In genomic region chr1:150429805-150430204, GRCh38 we compare ENCODE assay signal across 8 cellular contexts. TPM values are rescaled to one million over a fixed set of nuclear protein-coding genes. Genes with fewer than 3 reads are reported as not detected.
DNase-seq lines count a peak whose midpoint lies in the region; ATAC-seq, FAIRE-seq and TF ChIP-seq lines count a peak whose summit lies in the region.
"Had no signal": no experiment of that assay in that cellular context is flagged by ENCODE, and none has a peak within 500 bp of the region (broad histone marks: within the 10 kb centered on the region; RNA-seq: fewer than 3 reads in every experiment).

No MANE protein-coding gene starts in this region.

- H3K9ac ChIP-seq in Karpas-422 (ENCODE audit: low read length), result no peak overlapping the region
- H3K9ac ChIP-seq in GM12878 (ENCODE audit: control insufficient read depth, insufficient read depth, low read length), result no peak overlapping the region

- H3K9me3 ChIP-seq in Karpas-422 (ENCODE audit: low read length) (no peaks in the 10 kb centered on the region), GM12878 (replicated peaks; ENCODE audit: control insufficient read depth, insufficient read depth, low read length) (no peaks in the 10 kb centered on the region)
- no peaks in the 10 kb centered on the region for H3K9me3 ChIP-seq in naive thymus-derived CD4-positive, alpha-beta T cell (ENCODE audit: control insufficient read depth in 2 of 3, low read length in 3 of 3)

- DNase-seq in ELR (ENCODE audit: low read depth) (peak; percentile 29), Karpas-422 (peak; percentile 63), GM12878 (ENCODE audit: low read depth, low spot score) (no peak), NCI-H1930 (lab: John Stamatoyannopoulos, UW) (no peak), omental fat pad (ENCODE audit: low spot score) (no peak)
- peak in 6 of 9 donors; percentile 3 to 35 (median 14) for DNase-seq in naive thymus-derived CD4-positive, alpha-beta T cell
- DNase-seq: midbrain had no signal

- H3K27me3 ChIP-seq in Karpas-422 (ENCODE audit: low read length) (no peaks in the 10 kb centered on the region), GM12878 (replicated peaks in 1 of 2; ENCODE audit: control insufficient read depth in 2 of 2, insufficient read depth in 2 of 2, low read length in 1 of 2) (no peaks in the 10 kb centered on the region)
- H3K27me3 ChIP-seq in naive thymus-derived CD4-positive, alpha-beta T cell (ENCODE audit: control insufficient read depth in 2 of 2, insufficient read depth in 2 of 2, low read length in 2 of 2), result no peaks in the 10 kb centered on the region

- no peaks in the 10 kb centered on the region for H4K20me1 ChIP-seq in Karpas-422 (ENCODE audit: insufficient read depth, low read depth, low read length)
- no peaks in the 10 kb centered on the region for H4K20me1 ChIP-seq in GM12878 (ENCODE audit: control insufficient read depth, insufficient read depth)

- H3K4me3 ChIP-seq in Karpas-422 (ENCODE audit: low read length) (no peak overlapping the region), GM12878 (no peak overlapping the region)
- no peak overlapping the region for H3K4me3 ChIP-seq in naive thymus-derived CD4-positive, alpha-beta T cell (ENCODE audit: low read length)

- no peaks in the 10 kb centered on the region for H3K36me3 ChIP-seq in Karpas-422 (ENCODE audit: insufficient read depth, low read length)
- H3K36me3 ChIP-seq in GM12878 (ENCODE audit: control insufficient read depth in 2 of 2, insufficient read depth in 2 of 2, low read length in 1 of 2), result peaks cover 0 to 6% of the 10 kb centered on the region in 2 experiments; a peak in 2 of 4 replicates
- no peaks in the 10 kb centered on the region for H3K36me3 ChIP-seq in naive thymus-derived CD4-positive, alpha-beta T cell (ENCODE audit: control insufficient read depth in 2 of 3, insufficient read depth in 3 of 3, low read length in 3 of 3)

- H3K27ac Mint-ChIP-seq in naive thymus-derived CD4-positive, alpha-beta T cell, result peak overlapping the region in 8 of 9 donors; percentile 20 to 87 (median 53)

- H3K9me2 ChIP-seq in Karpas-422 (replicated peaks; ENCODE audit: insufficient read depth, low read length), result no peaks in the 10 kb centered on the region

- POLR2A ChIA-PET in GM12878 (lab: Charles Lee), result no interaction called here
- POLR2A ChIA-PET in naive thymus-derived CD4-positive, alpha-beta T cell (lab: Charles Lee), result interaction anchor here (1.3 kb wide), 1 partner anchor 65 kb away, joined by 7 read pairs; the partner anchor contains the start of gene RPRD2

- H3K4me1 ChIP-seq in Karpas-422 (ENCODE audit: low read length) (no peaks in the 10 kb centered on the region), GM12878 (ENCODE audit: control insufficient read depth, insufficient read depth, low read length) (no peaks in the 10 kb centered on the region)
- H3K4me1 ChIP-seq in naive thymus-derived CD4-positive, alpha-beta T cell (ENCODE audit: control insufficient read depth in 2 of 2, insufficient read depth in 2 of 2, low read length in 2 of 2), result no peaks in the 10 kb centered on the region

- peaks cover 2 to 37% (median 19%) of the 10 kb centered on the region in 7 donors for H3K4me1 Mint-ChIP-seq in naive thymus-derived CD4-positive, alpha-beta T cell

- H3K36me3 Mint-ChIP-seq in naive thymus-derived CD4-positive, alpha-beta T cell, result peaks cover 4 to 17% (median 9%) of the 10 kb centered on the region in 5 donors

- H3K4me3 Mint-ChIP-seq in naive thymus-derived CD4-positive, alpha-beta T cell, result no peak overlapping the region

- peaks cover 74% of the 10 kb centered on the region for H3K79me2 ChIP-seq in Karpas-422 (ENCODE audit: low read length)
- no peaks in the 10 kb centered on the region; the same call in none of the 2 replicates for H3K79me2 ChIP-seq in GM12878 (ENCODE audit: control insufficient read depth, insufficient read depth, low read length)

- no peaks in the 10 kb centered on the region for H3K27me3 Mint-ChIP-seq in naive thymus-derived CD4-positive, alpha-beta T cell

- TF ChIP-seq EP300 in GM12878 (IDR thresholded peaks at IDR 0.05; ENCODE audit: borderline replicate concordance in 1 of 2, control insufficient read depth in 1 of 2, low read depth in 2 of 2, low read length in 2 of 2), result no peak

- TSS peak; percentile 19 for BruUV-seq in GM12878 (replicated peaks; lab: Mats Ljungman, UMichigan)

- no peak overlapping the region for H3K4me2 ChIP-seq in Karpas-422 (ENCODE audit: low read depth, low read length, poor library complexity, severe bottlenecking)
- no peak overlapping the region for H3K4me2 ChIP-seq in GM12878 (ENCODE audit: control insufficient read depth, insufficient read depth)

- 64% methylated on average over 3 of the region's 3 CpGs for WGBS in GM12878 (ENCODE audit: insufficient coverage, insufficient replicate concordance, low lambda C conversion rate, missing lambda C conversion rate)

- peak; percentile 52 for FAIRE-seq in GM12878 (lab: Jason Lieb, UNC)

- CTCF ChIA-PET in GM12878 (lab: Yijun Ruan, JAX), result interaction anchor here (0.7 to 1.6 kb wide), 3 partner anchors 9 to 66 kb away, joined by 3 to 6 read pairs (median 4); partner anchors contain the start of gene RPRD2
- CTCF ChIA-PET in naive thymus-derived CD4-positive, alpha-beta T cell (lab: Charles Lee), result interaction anchor here (1.2 kb wide), 1 partner anchor 174 kb away, joined by 4 read pairs; no protein-coding TSS in a partner anchor

- TF ChIP-seq CTCF in GM12878 (IDR thresholded peaks at IDR 0.05 in 2 of 3, conservative IDR thresholded peaks at IDR 0.05 in 1 of 3; ENCODE audit: control insufficient read depth in 2 of 3, extremely low read depth in 1 of 3, insufficient read depth in 1 of 3, low read depth in 3 of 3, low read length in 3 of 3) (peak; percentile 13 to 48 (median 19); a peak in 3 of 6 replicates), omental fat pad (IDR thresholded peaks at IDR 0.05) (no peak)

- peak; percentile 61 for ATAC-seq in GM12878
- peak; percentile 42 for ATAC-seq in naive thymus-derived CD4-positive, alpha-beta T cell
- ATAC-seq in omental fat pad (ENCODE audit: low FRiP score), result no peak
- no peak for ATAC-seq in HG02798 (IDR thresholded peaks at IDR 0.05; ENCODE audit: poor library complexity, unreplicated experiment)

- H3K27ac ChIP-seq in Karpas-422 (ENCODE audit: low read length), result no peak overlapping the region
- no peak overlapping the region for H3K27ac ChIP-seq in GM12878 (ENCODE audit: control insufficient read depth, insufficient read depth)
- no peak overlapping the region for H3K27ac ChIP-seq in naive thymus-derived CD4-positive, alpha-beta T cell (ENCODE audit: low read depth, low read length)

- SMC1A ChIA-PET in GM12878 (lab: Charles Lee; ENCODE audit: uncharacterized antibody, unreplicated experiment), result interaction anchor here (1.0 to 1.7 kb wide), 3 partner anchors 44 to 174 kb away, joined by 4 to 5 read pairs (median 4); no protein-coding TSS in a partner anchor

- in situ Hi-C loops in GM12878 (cut with MboI), result no loop called here

- no peak for TF ChIP-seq POLR2A in GM12878 (IDR thresholded peaks at IDR 0.05; ENCODE audit: low read depth, low read length)

- TF ChIP-seq RAD21 in GM12878 (IDR thresholded peaks at IDR 0.05; ENCODE audit: insufficient read depth, low read depth, low read length), result peak; percentile 41; the same call in 1 of the 2 replicates

- RAD21 ChIA-PET in GM12878 (lab: Charles Lee; ENCODE audit: unreplicated experiment), result interaction anchor here (1.5 kb wide), 1 partner anchor 174 kb away, joined by 7 read pairs; no protein-coding TSS in a partner anchor

- intact Hi-C loops in GM12878 (cut with micrococcal nuclease; ENCODE audit: unreplicated experiment), result loop anchor here (2.0 to 5.0 kb wide), 2 partner anchors 19 to 173 kb away; partner anchors contain the start of gene CA14
- intact Hi-C loops in naive thymus-derived CD4-positive, alpha-beta T cell (cut with micrococcal nuclease), result loop anchor here (1.0 to 5.0 kb wide), 4 partner anchors 63 to 175 kb away; partner anchors contain the start of gene RPRD2 (in 1 of the 2)

- H2AFZ ChIP-seq in Karpas-422 (ENCODE audit: low read length) (no peak overlapping the region), GM12878 (ENCODE audit: control insufficient read depth, low read depth, low read length) (no peak overlapping the region)

- no peaks in the 10 kb centered on the region for H3K9me3 Mint-ChIP-seq in naive thymus-derived CD4-positive, alpha-beta T cell

TF ChIP-seq in GM12878, 131 proteins besides CTCF, POLR2A, EP300 and RAD21:
- TF ChIP-seq RB1 (IDR thresholded peaks at IDR 0.05; ENCODE audit: borderline replicate concordance), result no peak
- TF ChIP-seq FOS (IDR thresholded peaks at IDR 0.05; ENCODE audit: borderline replicate concordance, extremely low read depth, insufficient read length), result no peak
- TF ChIP-seq SMC3 (IDR thresholded peaks at IDR 0.05; ENCODE audit: borderline replicate concordance, low read length), result peak; percentile 25; the same call in 1 of the 2 replicates

RNA-seq across cellular contexts. Expression of gene TARS2, which starts 57.4 kb away (rescaled TPM):
- 38.3 and 77.2 TPM in 2 replicates for total RNA-seq in Karpas-422 (2014; rRNA removed; shearing (Covaris generic); ENCODE audit: low replicate concordance)
- 66.1 and 66.6 TPM in 2 replicates for total RNA-seq in GM12878 (2013; cell fraction: nucleolus; rRNA removed)
- total RNA-seq in GM12878 (2014; rRNA removed) (44.7 and 51.7 TPM in 2 replicates), GM12878 (2014; rRNA removed; fragmentation: Illumina TruSeq; extraction: Trizol) (31.4 and 31.9 TPM in 2 replicates), GM12878 (2021) (30.8 and 35.5 TPM in 2 replicates), omental fat pad (10 to 100 TPM in 2 of 4 donors, 1 to 10 TPM in 2; 7.0 to 10.9 (median 10.0) TPM)
- 16.3 TPM for polyA plus RNA-seq in GM12878 (2011; ENCODE audit: low read depth)
- polyA plus RNA-seq in GM12878 (2011; rRNA removed) (34.0 and 44.7 TPM in 2 replicates), GM12878 (2014; fragmentation: Illumina TruSeq; extraction: Trizol) (36.7 and 46.2 TPM in 2 replicates), GM12878 (2014; fragmentation: Nextera tagmentation; extraction: Ambion mirVana) (10 to 100 TPM; 11.0 to 14.6 TPM), GM12878 (2014; rRNA removed) (47.8 and 51.8 TPM in 2 replicates), GM12878 (2016; fragmentation: Nextera tagmentation; extraction: Ambion mirVana) (10 to 100 TPM; 45.7 to 49.4 TPM)
- 71.2 and 98.0 TPM in 2 replicates for polyA plus RNA-seq in GM12878 (2011; cell fraction: cytosol; rRNA removed)
- 72.5 and 104 TPM in 2 replicates for polyA plus RNA-seq in GM12878 (2011; cell fraction: nucleus; rRNA removed)
- 26.4 and 31.6 TPM in 2 replicates for polyA plus RNA-seq in GM12878 (2012)
- 40.1 and 63.8 TPM in 2 replicates for polyA minus RNA-seq in GM12878 (2011; rRNA and poly(A)+ RNA removed)
- 14.5 and 16.8 TPM in 2 replicates for polyA minus RNA-seq in GM12878 (2011; cell fraction: cytosol; rRNA and poly(A)+ RNA removed)
- polyA minus RNA-seq in GM12878 (2011; cell fraction: nucleus; rRNA and poly(A)+ RNA removed), result 28.9 and 39.4 TPM in 2 replicates
- total RNA-seq in naive thymus-derived CD4-positive, alpha-beta T cell, result 10 to 100 TPM; 30.3 to 39.0 (median 36.4) TPM
- polyA plus RNA-seq in naive thymus-derived CD4-positive, alpha-beta T cell, result 10 to 100 TPM; 28.3 to 29.4 TPM

Comparison
In these comparisons a context has a peak if more than half of its experiments do, and no peak if none do; other contexts are left out.
1. DNase-seq: peak in ELR (single experiment), Karpas-422 (single experiment) and naive thymus-derived CD4-positive, alpha-beta T cell (6 of 9); none in GM12878 (single experiment), NCI-H1930 (0 of 2) and omental fat pad (single experiment).
2. ATAC-seq: peak in GM12878 (single experiment) and naive thymus-derived CD4-positive, alpha-beta T cell (single experiment); none in omental fat pad (single experiment) and HG02798 (single experiment).
3. CTCF ChIP-seq: peak in GM12878 (3 of 3); none in omental fat pad (0 of 3).